ENCODE assay signal across 9 cellular contexts in the genomic region with DNA sequence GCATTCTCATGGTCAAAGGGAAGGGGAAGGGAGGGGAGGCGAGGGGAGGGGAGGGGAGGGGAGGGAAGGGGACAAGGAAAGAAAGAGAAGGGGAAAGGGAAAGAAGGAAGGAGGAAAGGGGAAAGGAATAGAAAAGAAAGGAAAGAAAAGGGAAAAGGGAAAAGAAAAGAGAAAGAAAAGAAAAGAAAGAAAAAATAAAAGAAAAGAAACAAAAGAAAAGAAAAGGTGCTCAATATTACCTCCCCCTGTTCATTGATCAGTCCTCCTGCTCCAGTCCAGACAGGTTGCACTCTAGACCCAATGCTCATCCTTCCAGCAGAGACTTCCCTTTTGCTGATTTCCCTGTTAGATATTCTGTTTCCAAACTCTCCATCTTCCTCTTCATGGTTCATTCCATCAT. TPM values are rescaled to one million over a fixed set of nuclear protein-coding genes. Genes with fewer than 3 reads are reported as not detected.
"Had no signal": no experiment of that assay in that cellular context is flagged by ENCODE, and none has a peak within 500 bp of the region (broad histone marks: within the 10 kb centered on the region; RNA-seq: fewer than 3 reads in every experiment).

No MANE protein-coding gene starts in this region.

- DNase-seq: GDM1, GF-D8 had no signal

- FAIRE-seq: G401.6, GM12878, GM12891, GM12892, GM18507, GM19239 had no signal

- ATAC-seq: GM12878 had no signal

- H3K4me3 ChIP-seq: GM12878 had no signal

RNA-seq across cellular contexts. Expression of gene OR5K3, which starts 18.0 kb away (rescaled TPM):
- total RNA-seq: G401, GM12878 had no signal

RNA-seq across cellular contexts. Expression of gene OR5K4, which starts 18.8 kb away (rescaled TPM):
- total RNA-seq: G401, GM12878 had no signal
